20 cellular contexts compared by ENCODE assay signal in the genomic region with DNA sequence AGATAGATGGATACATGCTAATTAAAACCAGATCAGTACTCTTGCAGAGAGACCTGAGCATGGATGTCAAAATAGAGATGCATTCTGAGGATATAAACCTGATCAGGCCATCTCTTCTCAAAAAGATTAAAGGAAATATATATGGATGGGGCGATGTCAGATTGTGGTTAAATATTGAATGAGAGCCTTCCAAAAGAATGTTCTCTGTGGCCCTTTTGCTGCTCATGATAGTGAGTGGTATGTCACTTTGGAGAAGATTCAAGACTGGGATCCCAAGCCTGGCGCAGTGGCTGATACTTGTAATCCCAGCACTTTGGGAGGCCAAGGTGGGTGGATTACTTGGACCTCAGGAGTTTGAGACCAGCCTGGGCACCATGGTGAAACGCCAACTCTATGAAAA. TPM values are rescaled to one million over a fixed set of nuclear protein-coding genes. Genes with fewer than 3 reads are reported as not detected.
"Had no signal": no experiment of that assay in that cellular context is flagged by ENCODE, and none has a peak within 500 bp of the region (broad histone marks: within the 10 kb centered on the region; RNA-seq: fewer than 3 reads in every experiment).

No MANE protein-coding gene starts in this region.

- H3K4me3 ChIP-seq: ascending aorta, right atrium auricular region had no signal

- H3K27me3 Mint-ChIP-seq: activated CD4-positive, alpha-beta T cell treated with anti-CD3 and anti-CD28 coated beads, Interleukin-2, amount 10 ng/mL, durations not matched to agents 7 days and 5 days; activated naive CD4-positive, alpha-beta T cell treated with anti-CD3 and anti-CD28 coated beads, Interleukin-2, amount 10 ng/mL, durations not matched to agents 7 days and 5 days; progenitor cell of endocrine pancreas; stimulated activated naive CD8-positive, alpha-beta T cell treated with anti-CD3 and anti-CD28 coated beads, Interleukin-15, amount 100 ng/mL, for 72 hours; T-cell; type B pancreatic cell had no signal

- H3K4me1 Mint-ChIP-seq: nephron progenitor cell had no signal

- DNase-seq: activated CD4-positive, alpha-beta T cell treated with anti-CD3 and anti-CD28 coated beads, Interleukin-2, amount 10 ng/mL, durations not matched to agents 7 days and 5 days; activated CD8-positive, alpha-beta T cell treated with anti-CD3 and anti-CD28 coated beads, Interleukin-2, amount 10 ng/mL, durations not matched to agents 7 days and 5 days; activated naive CD4-positive, alpha-beta T cell treated with anti-CD3 and anti-CD28 coated beads, Interleukin-2, amount 10 ng/mL, durations not matched to agents 7 days and 5 days; activated T-cell treated with anti-CD3 and anti-CD28 coated beads, Interleukin-2, amount 50 U/mL, for 4 hours; dermis blood vessel endothelial cell; effector memory CD4-positive, alpha-beta T cell; foreskin melanocyte; kidney; midbrain; nephron progenitor cell; nucleus accumbens; stimulated activated naive CD8-positive, alpha-beta T cell treated with anti-CD3 and anti-CD28 coated beads, Interleukin-15, amount 100 ng/mL, for 72 hours; T-cell; T1000 had no signal

- H3K27me3 ChIP-seq: ascending aorta, right atrium auricular region had no signal

- H3K27ac ChIP-seq: ascending aorta, right atrium auricular region had no signal

- H3K4me1 ChIP-seq: ascending aorta, right atrium auricular region had no signal

- H3K9me3 Mint-ChIP-seq: activated CD4-positive, alpha-beta T cell treated with anti-CD3 and anti-CD28 coated beads, Interleukin-2, amount 10 ng/mL, durations not matched to agents 7 days and 5 days; activated naive CD4-positive, alpha-beta T cell treated with anti-CD3 and anti-CD28 coated beads, Interleukin-2, amount 10 ng/mL, durations not matched to agents 7 days and 5 days; activated T-cell treated with anti-CD3 and anti-CD28 coated beads, Interleukin-2, amount 50 U/mL, for 4 hours; stimulated activated naive CD8-positive, alpha-beta T cell treated with anti-CD3 and anti-CD28 coated beads, Interleukin-15, amount 100 ng/mL, for 72 hours; T-cell; type B pancreatic cell had no signal

- H3K27ac Mint-ChIP-seq: activated CD4-positive, alpha-beta T cell treated with anti-CD3 and anti-CD28 coated beads, Interleukin-2, amount 10 ng/mL, durations not matched to agents 7 days and 5 days; activated CD8-positive, alpha-beta T cell treated with anti-CD3 and anti-CD28 coated beads, Interleukin-2, amount 10 ng/mL, durations not matched to agents 7 days and 5 days; activated naive CD4-positive, alpha-beta T cell treated with anti-CD3 and anti-CD28 coated beads, Interleukin-2, amount 10 ng/mL, durations not matched to agents 7 days and 5 days; nephron progenitor cell; progenitor cell of endocrine pancreas; stimulated activated naive CD8-positive, alpha-beta T cell treated with anti-CD3 and anti-CD28 coated beads, Interleukin-15, amount 100 ng/mL, for 72 hours; type B pancreatic cell had no signal

- H3K4me3 Mint-ChIP-seq: activated CD4-positive, alpha-beta T cell treated with anti-CD3 and anti-CD28 coated beads, Interleukin-2, amount 10 ng/mL, durations not matched to agents 7 days and 5 days; activated CD8-positive, alpha-beta T cell treated with anti-CD3 and anti-CD28 coated beads, Interleukin-2, amount 10 ng/mL, durations not matched to agents 7 days and 5 days; activated naive CD4-positive, alpha-beta T cell treated with anti-CD3 and anti-CD28 coated beads, Interleukin-2, amount 10 ng/mL, durations not matched to agents 7 days and 5 days; activated T-cell treated with anti-CD3 and anti-CD28 coated beads, Interleukin-2, amount 50 U/mL, for 4 hours; nephron progenitor cell; stimulated activated naive CD8-positive, alpha-beta T cell treated with anti-CD3 and anti-CD28 coated beads, Interleukin-15, amount 100 ng/mL, for 72 hours; T-cell; type B pancreatic cell had no signal

- H3K9me3 ChIP-seq: ascending aorta, right atrium auricular region had no signal

- ATAC-seq: activated CD8-positive, alpha-beta T cell treated with anti-CD3 and anti-CD28 coated beads, Interleukin-2, amount 10 ng/mL, durations not matched to agents 7 days and 5 days; left lobe of liver had no signal

RNA-seq across cellular contexts. Expression of gene NIM1K, which starts 50.8 kb away (rescaled TPM):
- total RNA-seq: ascending aorta, lung microvascular endothelial cell had no signal
